3 cellular contexts compared by ENCODE assay signal in the genomic region with DNA sequence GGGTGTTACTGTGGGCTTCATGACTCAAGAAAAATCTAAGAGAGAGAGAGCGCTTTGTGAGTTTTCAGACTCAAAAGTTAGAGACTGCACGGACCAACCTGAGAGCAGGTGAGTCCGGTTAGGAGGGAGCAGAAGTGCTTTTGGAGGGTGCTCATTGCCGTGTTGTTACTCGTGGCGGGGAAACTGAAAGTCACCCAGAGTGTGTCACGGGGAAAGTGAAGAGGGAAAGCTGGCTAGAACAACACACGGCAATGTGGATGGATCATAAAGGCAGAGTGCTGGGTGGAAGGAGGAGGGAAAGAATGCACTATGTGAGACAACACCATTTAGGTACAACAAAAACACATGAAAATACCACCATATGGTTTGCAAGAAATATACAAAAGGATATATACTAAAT.
TF ChIP-seq lines count a peak whose summit lies in the region.

No MANE protein-coding gene starts in this region.

TF ChIP-seq in SK-N-SH treated with all-trans-retinoic acid at 6 μM for 48 hours, 23 proteins besides CTCF, POLR2A, EP300 and RAD21:
- TF ChIP-seq, protein P1, sequence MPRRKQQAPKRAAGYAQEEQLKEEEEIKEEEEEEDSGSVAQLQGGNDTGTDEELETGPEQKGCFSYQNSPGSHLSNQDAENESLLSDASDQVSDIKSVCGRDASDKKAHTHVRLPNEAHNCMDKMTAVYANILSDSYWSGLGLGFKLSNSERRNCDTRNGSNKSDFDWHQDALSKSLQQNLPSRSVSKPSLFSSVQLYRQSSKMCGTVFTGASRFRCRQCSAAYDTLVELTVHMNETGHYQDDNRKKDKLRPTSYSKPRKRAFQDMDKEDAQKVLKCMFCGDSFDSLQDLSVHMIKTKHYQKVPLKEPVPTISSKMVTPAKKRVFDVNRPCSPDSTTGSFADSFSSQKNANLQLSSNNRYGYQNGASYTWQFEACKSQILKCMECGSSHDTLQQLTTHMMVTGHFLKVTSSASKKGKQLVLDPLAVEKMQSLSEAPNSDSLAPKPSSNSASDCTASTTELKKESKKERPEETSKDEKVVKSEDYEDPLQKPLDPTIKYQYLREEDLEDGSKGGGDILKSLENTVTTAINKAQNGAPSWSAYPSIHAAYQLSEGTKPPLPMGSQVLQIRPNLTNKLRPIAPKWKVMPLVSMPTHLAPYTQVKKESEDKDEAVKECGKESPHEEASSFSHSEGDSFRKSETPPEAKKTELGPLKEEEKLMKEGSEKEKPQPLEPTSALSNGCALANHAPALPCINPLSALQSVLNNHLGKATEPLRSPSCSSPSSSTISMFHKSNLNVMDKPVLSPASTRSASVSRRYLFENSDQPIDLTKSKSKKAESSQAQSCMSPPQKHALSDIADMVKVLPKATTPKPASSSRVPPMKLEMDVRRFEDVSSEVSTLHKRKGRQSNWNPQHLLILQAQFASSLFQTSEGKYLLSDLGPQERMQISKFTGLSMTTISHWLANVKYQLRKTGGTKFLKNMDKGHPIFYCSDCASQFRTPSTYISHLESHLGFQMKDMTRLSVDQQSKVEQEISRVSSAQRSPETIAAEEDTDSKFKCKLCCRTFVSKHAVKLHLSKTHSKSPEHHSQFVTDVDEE (CRISPR knock-in tag; IDR thresholded peaks at IDR 0.05) = no peak
- peak; percentile 82; the same call in 1 of the 2 replicates for TF ChIP-seq ZNF70 (CRISPR knock-in tag; IDR thresholded peaks at IDR 0.05)

TF ChIP-seq in SK-N-SH, 30 proteins besides CTCF, POLR2A, EP300 and RAD21 (continued from another document):
- TF ChIP-seq TAF1 (IDR thresholded peaks at IDR 0.05; ENCODE audit: borderline replicate concordance, low read depth, low read length) = no peak
- no peak for TF ChIP-seq RXRA (IDR thresholded peaks at IDR 0.05; ENCODE audit: borderline replicate concordance, low read depth)
- TF ChIP-seq JUND (IDR thresholded peaks at IDR 0.05) = no peak
- TF ChIP-seq NRF1 (IDR thresholded peaks at IDR 0.05; ENCODE audit: low read depth, low read length) = no peak
- TF ChIP-seq MXI1 (IDR thresholded peaks at IDR 0.05; ENCODE audit: low read depth, low read length) = no peak
- no peak for TF ChIP-seq MEF2A (IDR thresholded peaks at IDR 0.05; ENCODE audit: borderline replicate concordance, low read depth)
- no peak for TF ChIP-seq RCOR1 (IDR thresholded peaks at IDR 0.05; ENCODE audit: low read length)
- TF ChIP-seq, protein P2, sequence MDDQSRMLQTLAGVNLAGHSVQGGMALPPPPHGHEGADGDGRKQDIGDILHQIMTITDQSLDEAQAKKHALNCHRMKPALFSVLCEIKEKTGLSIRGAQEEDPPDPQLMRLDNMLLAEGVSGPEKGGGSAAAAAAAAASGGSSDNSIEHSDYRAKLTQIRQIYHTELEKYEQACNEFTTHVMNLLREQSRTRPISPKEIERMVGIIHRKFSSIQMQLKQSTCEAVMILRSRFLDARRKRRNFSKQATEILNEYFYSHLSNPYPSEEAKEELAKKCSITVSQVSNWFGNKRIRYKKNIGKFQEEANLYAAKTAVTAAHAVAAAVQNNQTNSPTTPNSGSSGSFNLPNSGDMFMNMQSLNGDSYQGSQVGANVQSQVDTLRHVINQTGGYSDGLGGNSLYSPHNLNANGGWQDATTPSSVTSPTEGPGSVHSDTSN (IDR thresholded peaks at IDR 0.05) = no peak
- no peak for TF ChIP-seq YY1 (IDR thresholded peaks at IDR 0.05; ENCODE audit: low read depth)
- TF ChIP-seq GABPA (IDR thresholded peaks at IDR 0.05; ENCODE audit: low read depth) = no peak
- no peak for TF ChIP-seq NFIC (IDR thresholded peaks at IDR 0.05; ENCODE audit: borderline replicate concordance)

TF ChIP-seq in K562, 482 proteins besides CTCF, POLR2A, EP300 and RAD21 (continued from another document):
- TF ChIP-seq, protein P3, sequence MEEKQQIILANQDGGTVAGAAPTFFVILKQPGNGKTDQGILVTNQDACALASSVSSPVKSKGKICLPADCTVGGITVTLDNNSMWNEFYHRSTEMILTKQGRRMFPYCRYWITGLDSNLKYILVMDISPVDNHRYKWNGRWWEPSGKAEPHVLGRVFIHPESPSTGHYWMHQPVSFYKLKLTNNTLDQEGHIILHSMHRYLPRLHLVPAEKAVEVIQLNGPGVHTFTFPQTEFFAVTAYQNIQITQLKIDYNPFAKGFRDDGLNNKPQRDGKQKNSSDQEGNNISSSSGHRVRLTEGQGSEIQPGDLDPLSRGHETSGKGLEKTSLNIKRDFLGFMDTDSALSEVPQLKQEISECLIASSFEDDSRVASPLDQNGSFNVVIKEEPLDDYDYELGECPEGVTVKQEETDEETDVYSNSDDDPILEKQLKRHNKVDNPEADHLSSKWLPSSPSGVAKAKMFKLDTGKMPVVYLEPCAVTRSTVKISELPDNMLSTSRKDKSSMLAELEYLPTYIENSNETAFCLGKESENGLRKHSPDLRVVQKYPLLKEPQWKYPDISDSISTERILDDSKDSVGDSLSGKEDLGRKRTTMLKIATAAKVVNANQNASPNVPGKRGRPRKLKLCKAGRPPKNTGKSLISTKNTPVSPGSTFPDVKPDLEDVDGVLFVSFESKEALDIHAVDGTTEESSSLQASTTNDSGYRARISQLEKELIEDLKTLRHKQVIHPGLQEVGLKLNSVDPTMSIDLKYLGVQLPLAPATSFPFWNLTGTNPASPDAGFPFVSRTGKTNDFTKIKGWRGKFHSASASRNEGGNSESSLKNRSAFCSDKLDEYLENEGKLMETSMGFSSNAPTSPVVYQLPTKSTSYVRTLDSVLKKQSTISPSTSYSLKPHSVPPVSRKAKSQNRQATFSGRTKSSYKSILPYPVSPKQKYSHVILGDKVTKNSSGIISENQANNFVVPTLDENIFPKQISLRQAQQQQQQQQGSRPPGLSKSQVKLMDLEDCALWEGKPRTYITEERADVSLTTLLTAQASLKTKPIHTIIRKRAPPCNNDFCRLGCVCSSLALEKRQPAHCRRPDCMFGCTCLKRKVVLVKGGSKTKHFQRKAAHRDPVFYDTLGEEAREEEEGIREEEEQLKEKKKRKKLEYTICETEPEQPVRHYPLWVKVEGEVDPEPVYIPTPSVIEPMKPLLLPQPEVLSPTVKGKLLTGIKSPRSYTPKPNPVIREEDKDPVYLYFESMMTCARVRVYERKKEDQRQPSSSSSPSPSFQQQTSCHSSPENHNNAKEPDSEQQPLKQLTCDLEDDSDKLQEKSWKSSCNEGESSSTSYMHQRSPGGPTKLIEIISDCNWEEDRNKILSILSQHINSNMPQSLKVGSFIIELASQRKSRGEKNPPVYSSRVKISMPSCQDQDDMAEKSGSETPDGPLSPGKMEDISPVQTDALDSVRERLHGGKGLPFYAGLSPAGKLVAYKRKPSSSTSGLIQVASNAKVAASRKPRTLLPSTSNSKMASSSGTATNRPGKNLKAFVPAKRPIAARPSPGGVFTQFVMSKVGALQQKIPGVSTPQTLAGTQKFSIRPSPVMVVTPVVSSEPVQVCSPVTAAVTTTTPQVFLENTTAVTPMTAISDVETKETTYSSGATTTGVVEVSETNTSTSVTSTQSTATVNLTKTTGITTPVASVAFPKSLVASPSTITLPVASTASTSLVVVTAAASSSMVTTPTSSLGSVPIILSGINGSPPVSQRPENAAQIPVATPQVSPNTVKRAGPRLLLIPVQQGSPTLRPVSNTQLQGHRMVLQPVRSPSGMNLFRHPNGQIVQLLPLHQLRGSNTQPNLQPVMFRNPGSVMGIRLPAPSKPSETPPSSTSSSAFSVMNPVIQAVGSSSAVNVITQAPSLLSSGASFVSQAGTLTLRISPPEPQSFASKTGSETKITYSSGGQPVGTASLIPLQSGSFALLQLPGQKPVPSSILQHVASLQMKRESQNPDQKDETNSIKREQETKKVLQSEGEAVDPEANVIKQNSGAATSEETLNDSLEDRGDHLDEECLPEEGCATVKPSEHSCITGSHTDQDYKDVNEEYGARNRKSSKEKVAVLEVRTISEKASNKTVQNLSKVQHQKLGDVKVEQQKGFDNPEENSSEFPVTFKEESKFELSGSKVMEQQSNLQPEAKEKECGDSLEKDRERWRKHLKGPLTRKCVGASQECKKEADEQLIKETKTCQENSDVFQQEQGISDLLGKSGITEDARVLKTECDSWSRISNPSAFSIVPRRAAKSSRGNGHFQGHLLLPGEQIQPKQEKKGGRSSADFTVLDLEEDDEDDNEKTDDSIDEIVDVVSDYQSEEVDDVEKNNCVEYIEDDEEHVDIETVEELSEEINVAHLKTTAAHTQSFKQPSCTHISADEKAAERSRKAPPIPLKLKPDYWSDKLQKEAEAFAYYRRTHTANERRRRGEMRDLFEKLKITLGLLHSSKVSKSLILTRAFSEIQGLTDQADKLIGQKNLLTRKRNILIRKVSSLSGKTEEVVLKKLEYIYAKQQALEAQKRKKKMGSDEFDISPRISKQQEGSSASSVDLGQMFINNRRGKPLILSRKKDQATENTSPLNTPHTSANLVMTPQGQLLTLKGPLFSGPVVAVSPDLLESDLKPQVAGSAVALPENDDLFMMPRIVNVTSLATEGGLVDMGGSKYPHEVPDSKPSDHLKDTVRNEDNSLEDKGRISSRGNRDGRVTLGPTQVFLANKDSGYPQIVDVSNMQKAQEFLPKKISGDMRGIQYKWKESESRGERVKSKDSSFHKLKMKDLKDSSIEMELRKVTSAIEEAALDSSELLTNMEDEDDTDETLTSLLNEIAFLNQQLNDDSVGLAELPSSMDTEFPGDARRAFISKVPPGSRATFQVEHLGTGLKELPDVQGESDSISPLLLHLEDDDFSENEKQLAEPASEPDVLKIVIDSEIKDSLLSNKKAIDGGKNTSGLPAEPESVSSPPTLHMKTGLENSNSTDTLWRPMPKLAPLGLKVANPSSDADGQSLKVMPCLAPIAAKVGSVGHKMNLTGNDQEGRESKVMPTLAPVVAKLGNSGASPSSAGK (IDR thresholded peaks at IDR 0.05) = peak; percentile 3; the same call in 1 of the 2 replicates
- 0 out of 2 replicates have a peak, but pooled peaks have one; percentile 52 for TF ChIP-seq SMARCA5 (IDR thresholded peaks at IDR 0.05)
